In genomic region chr7:77727527-77727926, GRCh38 we compare ENCODE assay signal across 10 cellular contexts. TPM values are rescaled to one million over a fixed set of nuclear protein-coding genes. Genes with fewer than 3 reads are reported as not detected.
DNase-seq lines count a peak whose midpoint lies in the region; TF ChIP-seq lines count a peak whose summit lies in the region.
"Had no signal": no experiment of that assay in that cellular context is flagged by ENCODE, and none has a peak within 500 bp of the region (broad histone marks: within the 10 kb centered on the region; RNA-seq: fewer than 3 reads in every experiment).

No MANE protein-coding gene starts in this region.

- no peaks in the 10 kb centered on the region for H3K27me3 Mint-ChIP-seq in activated CD4-positive, alpha-beta memory T cell treated with anti-CD3 and anti-CD28 coated beads for 36 hours

- H3K4me3 Mint-ChIP-seq in activated CD4-positive, alpha-beta memory T cell treated with anti-CD3 and anti-CD28 coated beads for 36 hours = no peak overlapping the region

- TF ChIP-seq CTCF in Loucy (conservative IDR thresholded peaks at IDR 0.05; ENCODE audit: low read length) = no peak
- TF ChIP-seq CTCF in dorsolateral prefrontal cortex (IDR thresholded peaks at IDR 0.05 in 54 of 56, conservative IDR thresholded peaks at IDR 0.05 in 2 of 56; ENCODE audit: low read depth in 1 of 56, partially characterized antibody in 56 of 56) = no peak
- no peak for TF ChIP-seq CTCF in neutrophil (IDR thresholded peaks at IDR 0.05)

- peak overlapping the region; percentile 8 for H3K4me2 ChIP-seq in Loucy (ENCODE audit: low read depth, low read length, poor library complexity, severe bottlenecking)

- H3K27ac ChIP-seq in dorsolateral prefrontal cortex = peak overlapping the region in 37 of 59 donors; percentile 0 to 77 (median 34)
- H3K27ac ChIP-seq in neutrophil = peak overlapping the region; percentile 91
- H3K27ac ChIP-seq: foreskin keratinocyte had no signal

- H3K9me2 ChIP-seq in Loucy (replicated peaks; ENCODE audit: low read depth, low read length) = no peaks in the 10 kb centered on the region

- no peaks in the 10 kb centered on the region; the same call in 1 of the 2 replicates for H3F3A ChIP-seq in Loucy (ENCODE audit: low read depth)

- H3K4me1 ChIP-seq in Loucy (ENCODE audit: insufficient read depth, low read length, poor library complexity, severe bottlenecking) (peaks cover 20% of the 10 kb centered on the region), neutrophil (ENCODE audit: control insufficient read depth in 1 of 2, insufficient read depth in 1 of 2, low read depth in 1 of 2, low read length in 1 of 2) (peaks cover 42 to 78% of the 10 kb centered on the region in 2 experiments)

- H3K27ac Mint-ChIP-seq in activated CD4-positive, alpha-beta memory T cell treated with anti-CD3 and anti-CD28 coated beads for 36 hours = no peak overlapping the region

- no peak overlapping the region for H3K9ac ChIP-seq in Loucy (ENCODE audit: low read depth, low read length, poor library complexity, severe bottlenecking)

- CTCF ChIA-PET in activated CD4-positive, alpha-beta memory T cell treated with anti-CD3 and anti-CD28 coated beads for 36 hours (lab: Charles Lee) = interaction anchor here (1.0 kb wide), 1 partner anchor 76 kb away, joined by 3 read pairs; no protein-coding TSS in a partner anchor

- H2AFZ ChIP-seq in Loucy (ENCODE audit: low read length) = no peak overlapping the region

- H4K20me1 ChIP-seq in Loucy (ENCODE audit: insufficient read depth, low read length, poor library complexity, severe bottlenecking) = peaks cover 61% of the 10 kb centered on the region

- peaks cover 44% of the 10 kb centered on the region for H3K4me1 Mint-ChIP-seq in activated CD4-positive, alpha-beta memory T cell treated with anti-CD3 and anti-CD28 coated beads for 36 hours (ENCODE audit: low read depth)

- H3K9me3 ChIP-seq in Loucy (ENCODE audit: insufficient read depth, low read depth, low read length) (no peaks in the 10 kb centered on the region), neutrophil (no peaks in the 10 kb centered on the region)

- POLR2A ChIA-PET in activated CD4-positive, alpha-beta memory T cell treated with anti-CD3 and anti-CD28 coated beads for 36 hours (lab: Charles Lee) = no interaction called here

- no peaks in the 10 kb centered on the region for H3K36me3 Mint-ChIP-seq in activated CD4-positive, alpha-beta memory T cell treated with anti-CD3 and anti-CD28 coated beads for 36 hours

- DNase-seq in NCI-H1092 treated with DMSO at 0.1 percent for 48 hours (lab: John Stamatoyannopoulos, UW) = peak; percentile 77
- DNase-seq in NCI-H1092 (lab: John Stamatoyannopoulos, UW) = no peak
- DNase-seq in dorsolateral prefrontal cortex = no peak
- DNase-seq in GOT3 (lab: John Stamatoyannopoulos, UW) = no peak
- no peak for DNase-seq in activated CD4-positive, alpha-beta memory T cell treated with anti-CD3 and anti-CD28 coated beads for 36 hours
- no peak for DNase-seq in hippocampal formation (lab: John Stamatoyannopoulos, UW)
- DNase-seq: 8988T had no signal

- H3K79me2 ChIP-seq in Loucy (ENCODE audit: insufficient read depth, low read length) = peaks cover 100% of the 10 kb centered on the region

- intact Hi-C loops in dorsolateral prefrontal cortex (cut with DNase I) = no loop called here
- intact Hi-C loops in activated CD4-positive, alpha-beta memory T cell treated with anti-CD3 and anti-CD28 coated beads for 36 hours (cut with micrococcal nuclease) = no loop called here

- no peaks in the 10 kb centered on the region; the same call in 1 of the 2 replicates for H3K36me3 ChIP-seq in Loucy (ENCODE audit: insufficient read depth, low read length)
- no peaks in the 10 kb centered on the region for H3K36me3 ChIP-seq in neutrophil

- H3K9me3 Mint-ChIP-seq in activated CD4-positive, alpha-beta memory T cell treated with anti-CD3 and anti-CD28 coated beads for 36 hours = no peaks in the 10 kb centered on the region

- H3K27me3 ChIP-seq in Loucy (ENCODE audit: insufficient read depth, low read length, poor library complexity, severe bottlenecking) = no peaks in the 10 kb centered on the region
- no peaks in the 10 kb centered on the region for H3K27me3 ChIP-seq in dorsolateral prefrontal cortex
- no peaks in the 10 kb centered on the region for H3K27me3 ChIP-seq in neutrophil
- H3K27me3 ChIP-seq: foreskin keratinocyte had no signal

- H3K4me3 ChIP-seq in Loucy (ENCODE audit: low read length, poor library complexity, severe bottlenecking) (no peak overlapping the region), dorsolateral prefrontal cortex (peak overlapping the region in 14 of 59 donors; percentile 4 to 45 (median 26)), neutrophil (ENCODE audit: low read depth in 1 of 2, low read length in 1 of 2) (peak overlapping the region in 1 of 2 experiments; percentile 17)

RNA-seq across cellular contexts. Expression of gene RSBN1L, which starts 31.3 kb away (rescaled TPM):
- total RNA-seq in dorsolateral prefrontal cortex = 10 to 100 TPM; 17.4 to 37.5 (median 26.3) TPM
- 10 to 100 TPM; 18.5 to 21.1 TPM for total RNA-seq in activated CD4-positive, alpha-beta memory T cell treated with anti-CD3 and anti-CD28 coated beads for 36 hours
